15 cellular contexts compared by ENCODE assay signal in the genomic region with DNA sequence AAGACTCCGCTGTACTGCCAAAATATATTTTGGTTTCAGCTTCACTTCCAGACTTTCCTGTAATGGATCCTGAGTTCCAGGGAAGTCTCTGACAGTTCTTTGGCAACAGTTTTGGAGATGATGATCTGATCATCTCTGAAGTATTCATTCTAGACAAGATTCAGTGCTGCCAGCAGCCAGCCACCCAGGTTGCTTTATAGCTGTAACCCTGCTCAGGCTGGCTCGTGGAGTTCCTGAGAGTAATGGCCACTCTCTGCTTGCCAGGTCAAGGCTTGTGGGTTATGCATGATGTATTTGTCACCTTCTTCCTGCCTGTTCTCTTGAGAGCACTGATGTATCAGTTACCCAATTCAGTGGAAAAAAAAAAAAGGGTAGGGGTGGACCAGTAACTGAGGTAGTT.
DNase-seq lines count a peak whose midpoint lies in the region; FAIRE-seq and TF ChIP-seq lines count a peak whose summit lies in the region.
"Had no signal": no experiment of that assay in that cellular context is flagged by ENCODE, and none has a peak within 500 bp of the region (broad histone marks: within the 10 kb centered on the region; RNA-seq: fewer than 3 reads in every experiment).

No MANE protein-coding gene starts in this region.

- H3K4me3 Mint-ChIP-seq in progenitor cell of endocrine pancreas (ENCODE audit: low read depth) = no peak overlapping the region
- H3K4me3 Mint-ChIP-seq: CD8-positive, alpha-beta memory T cell; natural killer cell treated with Interleukin-12 subunit alpha and Interleukin-12 subunit beta and Interleukin-15 and Interleukin-18, amount 100 ng/mL, for 72 hours had no signal

- peak overlapping the region; percentile 81 for H3K27ac Mint-ChIP-seq in progenitor cell of endocrine pancreas

- no peak overlapping the region for H3K4me3 ChIP-seq in bronchial epithelial cell (ENCODE audit: low read depth, low read length)
- H3K4me3 ChIP-seq: heart right ventricle had no signal

- FAIRE-seq in bronchial epithelial cell (lab: Jason Lieb, UNC) = no peak

- peaks cover 29% of the 10 kb centered on the region for H3K4me1 Mint-ChIP-seq in progenitor cell of endocrine pancreas (ENCODE audit: low read depth)
- H3K4me1 Mint-ChIP-seq: CD8-positive, alpha-beta memory T cell had no signal

- H3K27me3 ChIP-seq in bronchial epithelial cell (ENCODE audit: control insufficient read depth, insufficient read depth, low read length) = no peaks in the 10 kb centered on the region
- H3K27me3 ChIP-seq: heart right ventricle had no signal

- TF ChIP-seq CTCF in bronchial epithelial cell (IDR thresholded peaks at IDR 0.05; ENCODE audit: insufficient read depth, low read length, severe bottlenecking) (no peak), progenitor cell of endocrine pancreas (IDR thresholded peaks at IDR 0.05; ENCODE audit: unreplicated experiment) (no peak)

- H3K36me3 ChIP-seq in bronchial epithelial cell (ENCODE audit: control insufficient read depth, insufficient read depth, low read length) = peaks cover 1% of the 10 kb centered on the region

- H3K36me3 Mint-ChIP-seq in progenitor cell of endocrine pancreas (ENCODE audit: insufficient read depth) = peaks cover 36% of the 10 kb centered on the region

- DNase-seq in ELR (ENCODE audit: low read depth) (peak; percentile 25), HK-2 (ENCODE audit: unreplicated experiment) (peak; percentile 45), bronchial epithelial cell (ENCODE audit: low read depth) (peak; percentile 8), progenitor cell of endocrine pancreas (ENCODE audit: low spot score, unreplicated experiment) (no peak), ecto neural progenitor cell (ENCODE audit: low spot score) (no peak), SK-N-DZ (ENCODE audit: low spot score) (no peak), medulla oblongata (ENCODE audit: extremely low spot score) (no peak), RPMI8226 (no peak)
- DNase-seq: activated gamma-delta T cell; CD8-positive, alpha-beta memory T cell; GF-D8; heart right ventricle; left cardiac atrium; NCI-H526 had no signal

- peaks cover 8% of the 10 kb centered on the region for H3K9me3 Mint-ChIP-seq in progenitor cell of endocrine pancreas (ENCODE audit: low read depth)
- H3K9me3 Mint-ChIP-seq: CD8-positive, alpha-beta memory T cell; natural killer cell treated with Interleukin-12 subunit alpha and Interleukin-12 subunit beta and Interleukin-15 and Interleukin-18, amount 100 ng/mL, for 72 hours had no signal

- H3K27me3 Mint-ChIP-seq in progenitor cell of endocrine pancreas = no peaks in the 10 kb centered on the region
- H3K27me3 Mint-ChIP-seq: natural killer cell treated with Interleukin-12 subunit alpha and Interleukin-12 subunit beta and Interleukin-15 and Interleukin-18, amount 100 ng/mL, for 72 hours had no signal

Comparison
In these comparisons a context has a peak if more than half of its experiments do, and no peak if none do; other contexts are left out.
1. DNase-seq: peak in ELR (single experiment), HK-2 (single experiment) and bronchial epithelial cell (single experiment); none in progenitor cell of endocrine pancreas (single experiment), ecto neural progenitor cell (single experiment), SK-N-DZ (single experiment), medulla oblongata (single experiment) and RPMI8226 (single experiment).